In the genomic region with DNA sequence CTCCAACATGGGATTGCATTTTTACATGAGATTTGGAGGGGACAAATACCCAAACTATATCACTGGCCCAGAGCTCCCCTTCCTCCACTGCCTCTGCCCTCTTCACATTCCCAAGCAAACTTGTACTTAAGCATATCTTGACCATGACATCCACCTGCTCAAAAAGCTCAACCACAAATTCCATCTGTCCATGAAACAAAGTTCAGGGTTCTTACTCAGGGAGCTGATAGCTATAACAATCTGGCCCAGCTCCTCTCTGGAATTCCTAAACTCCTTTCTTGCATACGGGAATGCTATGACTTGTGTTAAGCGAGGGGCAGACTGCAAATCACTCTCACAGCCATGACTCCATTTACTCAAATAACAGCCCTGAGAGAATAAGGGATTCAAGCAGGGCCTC, we compare ENCODE assay signal across 1 cellular context.
TF ChIP-seq lines count a peak whose summit lies in the region.

No MANE protein-coding gene starts in this region.

TF ChIP-seq in GM23338, 12 proteins besides CTCF, POLR2A, EP300 and RAD21 (continued from another document):
- TF ChIP-seq, protein P1, sequence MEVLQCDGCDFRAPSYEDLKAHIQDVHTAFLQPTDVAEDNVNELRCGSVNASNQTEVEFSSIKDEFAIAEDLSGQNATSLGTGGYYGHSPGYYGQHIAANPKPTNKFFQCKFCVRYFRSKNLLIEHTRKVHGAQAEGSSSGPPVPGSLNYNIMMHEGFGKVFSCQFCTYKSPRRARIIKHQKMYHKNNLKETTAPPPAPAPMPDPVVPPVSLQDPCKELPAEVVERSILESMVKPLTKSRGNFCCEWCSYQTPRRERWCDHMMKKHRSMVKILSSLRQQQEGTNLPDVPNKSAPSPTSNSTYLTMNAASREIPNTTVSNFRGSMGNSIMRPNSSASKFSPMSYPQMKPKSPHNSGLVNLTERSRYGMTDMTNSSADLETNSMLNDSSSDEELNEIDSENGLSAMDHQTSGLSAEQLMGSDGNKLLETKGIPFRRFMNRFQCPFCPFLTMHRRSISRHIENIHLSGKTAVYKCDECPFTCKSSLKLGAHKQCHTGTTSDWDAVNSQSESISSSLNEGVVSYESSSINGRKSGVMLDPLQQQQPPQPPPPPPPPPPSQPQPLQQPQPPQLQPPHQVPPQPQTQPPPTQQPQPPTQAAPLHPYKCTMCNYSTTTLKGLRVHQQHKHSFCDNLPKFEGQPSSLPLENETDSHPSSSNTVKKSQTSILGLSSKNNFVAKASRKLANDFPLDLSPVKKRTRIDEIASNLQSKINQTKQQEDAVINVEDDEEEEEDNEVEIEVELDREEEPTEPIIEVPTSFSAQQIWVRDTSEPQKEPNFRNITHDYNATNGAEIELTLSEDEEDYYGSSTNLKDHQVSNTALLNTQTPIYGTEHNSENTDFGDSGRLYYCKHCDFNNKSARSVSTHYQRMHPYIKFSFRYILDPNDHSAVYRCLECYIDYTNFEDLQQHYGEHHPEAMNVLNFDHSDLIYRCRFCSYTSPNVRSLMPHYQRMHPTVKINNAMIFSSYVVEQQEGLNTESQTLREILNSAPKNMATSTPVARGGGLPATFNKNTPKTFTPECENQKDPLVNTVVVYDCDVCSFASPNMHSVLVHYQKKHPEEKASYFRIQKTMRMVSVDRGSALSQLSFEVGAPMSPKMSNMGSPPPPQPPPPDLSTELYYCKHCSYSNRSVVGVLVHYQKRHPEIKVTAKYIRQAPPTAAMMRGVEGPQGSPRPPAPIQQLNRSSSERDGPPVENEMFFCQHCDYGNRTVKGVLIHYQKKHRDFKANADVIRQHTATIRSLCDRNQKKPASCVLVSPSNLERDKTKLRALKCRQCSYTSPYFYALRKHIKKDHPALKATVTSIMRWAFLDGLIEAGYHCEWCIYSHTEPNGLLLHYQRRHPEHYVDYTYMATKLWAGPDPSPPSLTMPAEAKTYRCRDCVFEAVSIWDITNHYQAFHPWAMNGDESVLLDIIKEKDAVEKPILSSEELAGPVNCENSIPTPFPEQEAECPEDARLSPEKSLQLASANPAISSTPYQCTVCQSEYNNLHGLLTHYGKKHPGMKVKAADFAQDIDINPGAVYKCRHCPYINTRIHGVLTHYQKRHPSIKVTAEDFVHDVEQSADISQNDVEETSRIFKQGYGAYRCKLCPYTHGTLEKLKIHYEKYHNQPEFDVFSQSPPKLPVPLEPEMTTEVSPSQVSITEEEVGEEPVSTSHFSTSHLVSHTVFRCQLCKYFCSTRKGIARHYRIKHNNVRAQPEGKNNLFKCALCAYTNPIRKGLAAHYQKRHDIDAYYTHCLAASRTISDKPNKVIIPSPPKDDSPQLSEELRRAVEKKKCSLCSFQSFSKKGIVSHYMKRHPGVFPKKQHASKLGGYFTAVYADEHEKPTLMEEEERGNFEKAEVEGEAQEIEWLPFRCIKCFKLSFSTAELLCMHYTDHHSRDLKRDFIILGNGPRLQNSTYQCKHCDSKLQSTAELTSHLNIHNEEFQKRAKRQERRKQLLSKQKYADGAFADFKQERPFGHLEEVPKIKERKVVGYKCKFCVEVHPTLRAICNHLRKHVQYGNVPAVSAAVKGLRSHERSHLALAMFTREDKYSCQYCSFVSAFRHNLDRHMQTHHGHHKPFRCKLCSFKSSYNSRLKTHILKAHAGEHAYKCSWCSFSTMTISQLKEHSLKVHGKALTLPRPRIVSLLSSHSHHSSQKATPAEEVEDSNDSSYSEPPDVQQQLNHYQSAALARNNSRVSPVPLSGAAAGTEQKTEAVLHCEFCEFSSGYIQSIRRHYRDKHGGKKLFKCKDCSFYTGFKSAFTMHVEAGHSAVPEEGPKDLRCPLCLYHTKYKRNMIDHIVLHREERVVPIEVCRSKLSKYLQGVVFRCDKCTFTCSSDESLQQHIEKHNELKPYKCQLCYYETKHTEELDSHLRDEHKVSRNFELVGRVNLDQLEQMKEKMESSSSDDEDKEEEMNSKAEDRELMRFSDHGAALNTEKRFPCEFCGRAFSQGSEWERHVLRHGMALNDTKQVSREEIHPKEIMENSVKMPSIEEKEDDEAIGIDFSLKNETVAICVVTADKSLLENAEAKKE (CRISPR knock-in tag; IDR thresholded peaks at IDR 0.05) = no peak
- TF ChIP-seq JUNB (IDR thresholded peaks at IDR 0.05; ENCODE audit: unreplicated experiment) = no peak
- TF ChIP-seq NANOG (IDR thresholded peaks at IDR 0.05; ENCODE audit: borderline replicate concordance) = no peak
- TF ChIP-seq ZNF114 (CRISPR knock-in tag; IDR thresholded peaks at IDR 0.05) = no peak
- no peak for TF ChIP-seq STAT1 (IDR thresholded peaks at IDR 0.05; ENCODE audit: unreplicated experiment)
- no peak for TF ChIP-seq EZH2phosphoT487 (IDR thresholded peaks at IDR 0.05; ENCODE audit: unreplicated experiment)
- TF ChIP-seq EZH2 (IDR thresholded peaks at IDR 0.05; ENCODE audit: low read depth, unreplicated experiment) = no peak
- TF ChIP-seq, protein P2, sequence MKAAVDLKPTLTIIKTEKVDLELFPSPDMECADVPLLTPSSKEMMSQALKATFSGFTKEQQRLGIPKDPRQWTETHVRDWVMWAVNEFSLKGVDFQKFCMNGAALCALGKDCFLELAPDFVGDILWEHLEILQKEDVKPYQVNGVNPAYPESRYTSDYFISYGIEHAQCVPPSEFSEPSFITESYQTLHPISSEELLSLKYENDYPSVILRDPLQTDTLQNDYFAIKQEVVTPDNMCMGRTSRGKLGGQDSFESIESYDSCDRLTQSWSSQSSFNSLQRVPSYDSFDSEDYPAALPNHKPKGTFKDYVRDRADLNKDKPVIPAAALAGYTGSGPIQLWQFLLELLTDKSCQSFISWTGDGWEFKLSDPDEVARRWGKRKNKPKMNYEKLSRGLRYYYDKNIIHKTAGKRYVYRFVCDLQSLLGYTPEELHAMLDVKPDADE (IDR thresholded peaks at IDR 0.05) = no peak
- no peak for TF ChIP-seq POLR2AphosphoS5 (IDR thresholded peaks at IDR 0.05; ENCODE audit: low read depth)
